28 cellular contexts compared by ENCODE assay signal in the genomic region with DNA sequence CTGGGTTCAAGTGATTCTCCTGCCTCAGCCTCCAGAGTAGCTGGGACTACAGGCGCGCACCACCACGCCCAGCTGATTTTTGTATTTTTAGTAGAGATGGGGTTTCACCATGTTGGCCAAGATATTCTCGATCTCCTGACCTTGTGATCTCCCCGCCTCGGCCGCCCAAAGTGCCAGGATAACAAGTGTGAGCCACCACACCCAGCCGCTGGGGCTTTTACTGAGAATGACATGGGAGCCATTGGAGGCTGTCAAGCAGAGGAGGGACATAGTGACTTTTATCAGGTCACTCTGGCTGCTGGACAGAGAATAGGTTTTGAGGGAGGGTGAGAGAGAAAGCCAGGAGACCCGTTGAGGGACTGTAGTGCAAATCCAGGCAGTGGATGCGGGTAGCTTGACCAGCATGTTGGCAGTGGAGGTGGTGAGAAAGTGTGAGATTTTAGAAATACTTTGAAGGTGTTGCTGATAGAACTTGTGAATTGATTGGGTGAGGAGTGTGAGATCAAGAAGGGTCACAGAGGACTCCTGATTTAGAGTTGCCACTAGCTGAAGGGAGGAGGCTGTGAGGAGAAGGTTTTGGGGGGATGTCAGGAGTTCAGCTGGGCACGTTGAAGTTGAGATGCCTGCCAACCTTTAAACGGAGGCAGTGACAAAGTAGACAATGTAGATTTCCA. TPM values are rescaled to one million over a fixed set of nuclear protein-coding genes. Genes with fewer than 3 reads are reported as not detected.
DNase-seq lines count a peak whose midpoint lies in the region; ATAC-seq, FAIRE-seq and TF ChIP-seq lines count a peak whose summit lies in the region.
"Had no signal": no experiment of that assay in that cellular context is flagged by ENCODE, and none has a peak within 500 bp of the region (broad histone marks: within the 10 kb centered on the region; RNA-seq: fewer than 3 reads in every experiment).

No MANE protein-coding gene starts in this region.

- FAIRE-seq in GM19239 (lab: Jason Lieb, UNC): no peak
- FAIRE-seq: A549, D721Med, GM12878, GM18507, H54 had no signal

- H3K9ac ChIP-seq in mesenchymal stem cell (ENCODE audit: low read length): no peak overlapping the region
- H3K9ac ChIP-seq: BLaER1 treated with 17β-estradiol and CSF1 and Interleukin-3, amounts not matched to agents 10 nM and 100 nM had no signal

- H2AFZ ChIP-seq in mesenchymal stem cell (ENCODE audit: low read depth, low read length): no peak overlapping the region

- no peak overlapping the region for H2BK12ac ChIP-seq in mesenchymal stem cell (ENCODE audit: low read length in 2 of 2)

- peaks cover 13 to 26% of the 10 kb centered on the region in 2 experiments for H3K36me3 ChIP-seq in mesenchymal stem cell (ENCODE audit: control insufficient read depth in 1 of 2, insufficient read depth in 2 of 2, low read depth in 1 of 2, low read length in 2 of 2)
- H3K36me3 ChIP-seq: BE2C, HAP-1 had no signal

- peak overlapping the region; percentile 22 for H3K4me2 ChIP-seq in mesenchymal stem cell (ENCODE audit: low read length, poor library complexity, severe bottlenecking)
- H3K4me2 ChIP-seq: A549; BLaER1 treated with 17β-estradiol and CSF1 and Interleukin-3, amounts not matched to agents 10 nM and 100 nM had no signal

- H2BK5ac ChIP-seq in mesenchymal stem cell (ENCODE audit: low read depth, low read length, poor library complexity, severe bottlenecking): no peak overlapping the region

- H3K14ac ChIP-seq in mesenchymal stem cell (ENCODE audit: low read length in 2 of 2): no peak overlapping the region

- H3K27me3 ChIP-seq in mesenchymal stem cell (ENCODE audit: control insufficient read depth in 1 of 2, insufficient read depth in 1 of 2, low read length in 2 of 2): no peaks in the 10 kb centered on the region
- H3K27me3 ChIP-seq: BE2C; BLaER1 treated with 17β-estradiol and CSF1 and Interleukin-3, amounts not matched to agents 10 nM and 100 nM had no signal

- no peaks in the 10 kb centered on the region for H3K27me3 Mint-ChIP-seq in activated T-helper 17 cell treated with anti-CD3 and anti-CD28 coated beads, Interleukin-2, amount 50 U/mL, for 72 hours
- H3K27me3 Mint-ChIP-seq in neural crest cell (ENCODE audit: low read depth): no peaks in the 10 kb centered on the region
- H3K27me3 Mint-ChIP-seq: CD4-positive, alpha-beta T cell; CD8-positive, alpha-beta memory T cell had no signal

- no peak overlapping the region for H3K18ac ChIP-seq in mesenchymal stem cell (ENCODE audit: low read depth in 1 of 2, low read length in 2 of 2)

- no peak overlapping the region for H2AK5ac ChIP-seq in mesenchymal stem cell (ENCODE audit: low read length, severe bottlenecking)

- H3K36me3 Mint-ChIP-seq in activated T-helper 17 cell treated with anti-CD3 and anti-CD28 coated beads, Interleukin-2, amount 50 U/mL, for 72 hours (ENCODE audit: low read depth): peaks cover 52% of the 10 kb centered on the region
- peaks cover 5% of the 10 kb centered on the region for H3K36me3 Mint-ChIP-seq in neural crest cell (ENCODE audit: low read depth)

- H3K9me3 ChIP-seq in mesenchymal stem cell (ENCODE audit: control insufficient read depth, low read length): no peaks in the 10 kb centered on the region
- H3K9me3 ChIP-seq: A549; BE2C; BLaER1 treated with 17β-estradiol and CSF1 and Interleukin-3, amounts not matched to agents 10 nM and 100 nM; HAP-1 had no signal

- H3K27ac Mint-ChIP-seq in activated T-helper 17 cell treated with anti-CD3 and anti-CD28 coated beads, Interleukin-2, amount 50 U/mL, for 72 hours: peak overlapping the region; percentile 31
- peak overlapping the region; percentile 13 for H3K27ac Mint-ChIP-seq in neural crest cell (ENCODE audit: unreplicated experiment)
- H3K27ac Mint-ChIP-seq: CD4-positive, alpha-beta T cell; HFFc6 had no signal

- peak; percentile 64 to 80 for ATAC-seq in left cardiac atrium
- ATAC-seq in activated T-helper 17 cell treated with anti-CD3 and anti-CD28 coated beads, Interleukin-2, amount 50 U/mL, for 72 hours (replicated peaks): no peak
- ATAC-seq: A549, GM12878 had no signal

- no peak overlapping the region for H2BK15ac ChIP-seq in mesenchymal stem cell (ENCODE audit: low read depth, poor library complexity, severe bottlenecking)

- peaks cover 5% of the 10 kb centered on the region for H3K4me1 Mint-ChIP-seq in activated T-helper 17 cell treated with anti-CD3 and anti-CD28 coated beads, Interleukin-2, amount 50 U/mL, for 72 hours
- no peaks in the 10 kb centered on the region for H3K4me1 Mint-ChIP-seq in neural crest cell
- H3K4me1 Mint-ChIP-seq: CD8-positive, alpha-beta memory T cell had no signal

- H3K27ac ChIP-seq in mesenchymal stem cell (ENCODE audit: low read length, poor library complexity, severe bottlenecking): no peak overlapping the region
- H3K27ac ChIP-seq: A549; BLaER1 treated with 17β-estradiol and CSF1 and Interleukin-3, amounts not matched to agents 10 nM and 100 nM had no signal

- H2BK120ac ChIP-seq in mesenchymal stem cell (ENCODE audit: low read depth, low read length): no peak overlapping the region

- H3K4ac ChIP-seq in mesenchymal stem cell (ENCODE audit: low read depth in 1 of 2, low read length in 2 of 2): no peak overlapping the region

- H4K91ac ChIP-seq in mesenchymal stem cell (ENCODE audit: low read length): peak overlapping the region; percentile 39

- H3K23ac ChIP-seq in mesenchymal stem cell (ENCODE audit: low read length in 2 of 2): no peak overlapping the region

- WGBS in mesenchymal stem cell: 97% methylated on average over 12 of the region's 12 CpGs

- no peak overlapping the region for H3K4me3 Mint-ChIP-seq in activated T-helper 17 cell treated with anti-CD3 and anti-CD28 coated beads, Interleukin-2, amount 50 U/mL, for 72 hours
- no peak overlapping the region for H3K4me3 Mint-ChIP-seq in neural crest cell
- H3K4me3 Mint-ChIP-seq: CD14-positive monocyte; CD4-positive, alpha-beta T cell; HFFc6 had no signal

- H3K9me3 Mint-ChIP-seq in activated T-helper 17 cell treated with anti-CD3 and anti-CD28 coated beads, Interleukin-2, amount 50 U/mL, for 72 hours: no peaks in the 10 kb centered on the region
- peaks cover 2% of the 10 kb centered on the region for H3K9me3 Mint-ChIP-seq in neural crest cell
- H3K9me3 Mint-ChIP-seq: CD4-positive, alpha-beta T cell; HFFc6 had no signal

- peaks cover 7% of the 10 kb centered on the region for H3K79me1 ChIP-seq in mesenchymal stem cell (replicated peaks; ENCODE audit: low read length, poor library complexity, severe bottlenecking)

- H3K4me3 ChIP-seq in mesenchymal stem cell (ENCODE audit: insufficient read depth in 1 of 2, low read depth in 1 of 2, low read length in 2 of 2): no peak overlapping the region
- H3K4me3 ChIP-seq: A549; BLaER1 treated with 17β-estradiol and CSF1 and Interleukin-3, amounts not matched to agents 10 nM and 100 nM; GM12878; HAP-1 had no signal

- intact Hi-C loops in left cardiac atrium (cut with DNase I): loop anchor here in 1 of 2 donors (10.0 kb wide), 1 partner anchor 68 kb away; a partner anchor contains a TSS
- intact Hi-C loops in cardiac septum (cut with DNase I): no loop called here

- no peak for DNase-seq in left cardiac atrium
- DNase-seq in cardiac septum (ENCODE audit: low spot score): no peak
- no peak for DNase-seq in mesenchymal stem cell
- no peak for DNase-seq in neural crest cell (ENCODE audit: low read depth, low spot score)
- DNase-seq in middle frontal gyrus (ENCODE audit: extremely low spot score, low spot score): no peak
- no peak for DNase-seq in T1000 (lab: John Stamatoyannopoulos, UW)
- no peak for DNase-seq in GM19239 (ENCODE audit: insufficient read length, low spot score)
- DNase-seq: 8988T; ACHN; AML-193; BE2C; CD4-positive, alpha-beta T cell; CD8-positive, alpha-beta memory T cell; DMS 273 treated with DMSO at 0.1 percent for 48 hours; DMS79; EL; GDM1; GOT3; HFFc6 had no signal

- TF ChIP-seq CTCF in neural crest cell (conservative IDR thresholded peaks at IDR 0.05): no peak

- no peak overlapping the region for H4K8ac ChIP-seq in mesenchymal stem cell (ENCODE audit: low read length)

- H3K4me1 ChIP-seq in mesenchymal stem cell (ENCODE audit: control insufficient read depth, insufficient read depth, low read depth, low read length): peaks cover 12% of the 10 kb centered on the region
- H3K4me1 ChIP-seq: A549, BE2C, HAP-1 had no signal

RNA-seq across cellular contexts. Expression of a gene that starts 14.7 kb away (rescaled TPM):
- 1 to 10 TPM; 1.1 to 2.0 TPM for total RNA-seq in left cardiac atrium
- 1.3 TPM for total RNA-seq in cardiac septum
- 1 to 10 TPM; 6.4 to 9.0 TPM for total RNA-seq in activated T-helper 17 cell treated with anti-CD3 and anti-CD28 coated beads, Interleukin-2, amount 50 U/mL, for 72 hours
- 1.4 TPM for polyA plus RNA-seq in mesenchymal stem cell (2013, experiment 1 of 2)
- polyA plus RNA-seq in mesenchymal stem cell (2013, experiment 2 of 2): 1.5 TPM
- 4.9 and 5.1 TPM in 2 replicates for total RNA-seq in neural crest cell

RNA-seq across cellular contexts. Expression of a gene that starts 26.4 kb away (rescaled TPM):
- total RNA-seq in left cardiac atrium (10 to 100 TPM in 1 of 2 donors, 1 to 10 TPM in 1; 6.7 to 12.6 TPM), cardiac septum (8.9 TPM), neural crest cell (5.2 and 5.6 TPM in 2 replicates)
- 1 to 10 TPM; 6.7 to 8.0 TPM for total RNA-seq in activated T-helper 17 cell treated with anti-CD3 and anti-CD28 coated beads, Interleukin-2, amount 50 U/mL, for 72 hours
- polyA plus RNA-seq in mesenchymal stem cell (2013, experiment 1 of 2): 3.2 TPM
- 2.7 TPM for polyA plus RNA-seq in mesenchymal stem cell (2013, experiment 2 of 2)
